ENCODE assay signal across 1 cellular context in the genomic region with DNA sequence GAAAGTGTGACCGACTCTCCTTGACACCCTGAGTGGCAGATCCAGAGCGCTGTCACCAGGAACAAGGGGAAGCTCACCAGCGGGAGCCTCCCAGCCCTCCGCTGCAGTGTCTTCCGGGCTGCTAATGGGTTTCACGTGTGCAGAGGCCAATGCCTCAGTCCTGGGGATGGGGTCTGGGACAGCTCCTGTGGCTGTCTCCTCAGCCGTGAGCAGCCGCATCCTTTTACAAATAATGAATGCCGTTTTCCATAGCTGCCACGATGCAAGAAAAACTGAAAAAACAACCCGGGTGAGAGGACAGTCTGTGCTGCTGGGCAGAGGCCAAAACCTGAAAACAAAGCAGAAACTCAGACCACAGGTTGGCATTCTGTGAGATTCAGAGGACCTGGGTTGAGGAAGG.
TF ChIP-seq lines count a peak whose summit lies in the region.

No MANE protein-coding gene starts in this region.

TF ChIP-seq in GM23338, 12 proteins besides CTCF, POLR2A, EP300 and RAD21 (continued from another document):
- TF ChIP-seq ZNF462 (CRISPR knock-in tag; IDR thresholded peaks at IDR 0.05) (no peak), JUNB (IDR thresholded peaks at IDR 0.05; ENCODE audit: unreplicated experiment) (no peak), NANOG (IDR thresholded peaks at IDR 0.05; ENCODE audit: borderline replicate concordance) (no peak), POLR2AphosphoS5 (IDR thresholded peaks at IDR 0.05; ENCODE audit: low read depth) (no peak), ZNF114 (CRISPR knock-in tag; IDR thresholded peaks at IDR 0.05) (no peak), CREB1 (CRISPR knock-in tag; IDR thresholded peaks at IDR 0.05; ENCODE audit: low read depth) (no peak), ZNF331 (CRISPR knock-in tag; IDR thresholded peaks at IDR 0.05; ENCODE audit: low read depth) (no peak), EZH2 (IDR thresholded peaks at IDR 0.05; ENCODE audit: low read depth, unreplicated experiment) (no peak), EZH2phosphoT487 (IDR thresholded peaks at IDR 0.05; ENCODE audit: unreplicated experiment) (no peak)
